29 cellular contexts compared by ENCODE assay signal in genomic region chr11:68022531-68022930, GRCh38.
"Had no signal": no experiment of that assay in that cellular context is flagged by ENCODE, and none has a peak within 500 bp of the region (broad histone marks: within the 10 kb centered on the region; RNA-seq: fewer than 3 reads in every experiment).

No MANE protein-coding gene starts in this region.

- H3K4me1 ChIP-seq: pancreas, psoas muscle, transverse colon, upper lobe of right lung, uterus had no signal

- H3K4me3 ChIP-seq: pancreas, psoas muscle, skin epidermis, smooth muscle cell, spleen, suprapubic skin, testis, tibial artery, transverse colon, upper lobe of right lung, uterus had no signal

- H3K27ac ChIP-seq: pancreas, psoas muscle, skin epidermis, spleen, suprapubic skin, testis, tibial artery, transverse colon, upper lobe of right lung, uterus had no signal

- H3K4me3 Mint-ChIP-seq: naive B cell; naive thymus-derived CD8-positive, alpha-beta T cell; natural killer cell treated with Interleukin-12 subunit alpha and Interleukin-12 subunit beta and Interleukin-15 and Interleukin-18, amount 100 ng/mL, for 72 hours; nephron progenitor cell; stimulated activated memory B cell treated with anti-CD40 and anti-IgM and Interleukin-4, amounts not matched to agents 10 μg/mL and 1 μg/mL and 100 μg/mL, for 72 hours; stimulated activated naive CD8-positive, alpha-beta T cell treated with anti-CD3 and anti-CD28 coated beads, Interleukin-15, amount 100 ng/mL, for 72 hours; type B pancreatic cell had no signal

- H3K4me2 ChIP-seq: smooth muscle cell had no signal

- DNase-seq: naive B cell; naive thymus-derived CD8-positive, alpha-beta T cell; nephron progenitor cell; nucleus accumbens; psoas muscle; right cardiac atrium; spleen; stimulated activated CD4-positive, alpha-beta T cell treated with anti-CD3 and anti-CD28 coated beads, Interleukin-12 subunit alpha, Interleukin-12 subunit beta, amount 100 ng/mL, for 4 hours; stimulated activated CD4-positive, alpha-beta T cell treated with anti-CD3 and anti-CD28 coated beads, Interleukin-1b, Interleukin-23, amount 100 ng/mL, for 48 hours; stimulated activated CD4-positive, alpha-beta T cell treated with anti-CD3 and anti-CD28 coated beads, Interleukin-4, amount 100 ng/mL, for 1 hour; stimulated activated CD4-positive, alpha-beta T cell treated with anti-CD3 and anti-CD28 coated beads, Interleukin-4, amount 100 ng/mL, for 4 hours; stimulated activated CD8-positive, alpha-beta memory T cell treated with anti-CD3 and anti-CD28 coated beads, Interleukin-4, amount 100 ng/mL, for 48 hours; stimulated activated naive CD4-positive, alpha-beta T cell; stimulated activated naive CD8-positive, alpha-beta T cell treated with anti-CD3 and anti-CD28 coated beads, Interleukin-15, amount 100 ng/mL, for 72 hours; stimulated activated naive CD8-positive, alpha-beta T cell treated with anti-CD3 and anti-CD28 coated beads, Interleukin-15, Interleukin-2, amounts not matched to agents 100 U/mL and 50 U/mL, for 24 hours; substantia nigra; testis; tibial artery; transverse colon; upper lobe of right lung; uterus had no signal

- H3K27me3 ChIP-seq: pancreas, spleen, suprapubic skin, testis, tibial artery, transverse colon, upper lobe of right lung, uterus had no signal

- ATAC-seq: naive thymus-derived CD8-positive, alpha-beta T cell; natural killer cell treated with Interleukin-12 subunit alpha and Interleukin-12 subunit beta and Interleukin-15 and Interleukin-18, amount 100 ng/mL, for 72 hours; pancreas; psoas muscle; right cardiac atrium; sciatic nerve; stimulated activated memory B cell treated with anti-CD40 and anti-IgM and Interleukin-4, amounts not matched to agents 10 μg/mL and 1 μg/mL and 100 μg/mL, for 72 hours; stimulated activated naive CD8-positive, alpha-beta T cell treated with anti-CD3 and anti-CD28 coated beads, Interleukin-15, amount 100 ng/mL, for 72 hours; stimulated activated naive CD8-positive, alpha-beta T cell treated with anti-CD3 and anti-CD28 coated beads, Interleukin-15, Interleukin-2, amounts not matched to agents 100 U/mL and 50 U/mL, for 24 hours; upper lobe of right lung had no signal

- H3K36me3 Mint-ChIP-seq: natural killer cell treated with Interleukin-12 subunit alpha and Interleukin-12 subunit beta and Interleukin-15 and Interleukin-18, amount 100 ng/mL, for 72 hours had no signal

- H3K9me3 ChIP-seq: pancreas, psoas muscle, suprapubic skin, testis, tibial artery, transverse colon, upper lobe of right lung, uterus had no signal

- H3K27ac Mint-ChIP-seq: naive B cell; naive thymus-derived CD8-positive, alpha-beta T cell; natural killer cell treated with Interleukin-12 subunit alpha and Interleukin-12 subunit beta and Interleukin-15 and Interleukin-18, amount 100 ng/mL, for 72 hours; stimulated activated memory B cell treated with anti-CD40 and anti-IgM and Interleukin-4, amounts not matched to agents 10 μg/mL and 1 μg/mL and 100 μg/mL, for 72 hours; stimulated activated naive CD8-positive, alpha-beta T cell treated with anti-CD3 and anti-CD28 coated beads, Interleukin-15, amount 100 ng/mL, for 72 hours; type B pancreatic cell had no signal

- H3K36me3 ChIP-seq: pancreas, transverse colon, uterus had no signal

- H3K27me3 Mint-ChIP-seq: naive B cell; naive thymus-derived CD8-positive, alpha-beta T cell; natural killer cell treated with Interleukin-12 subunit alpha and Interleukin-12 subunit beta and Interleukin-15 and Interleukin-18, amount 100 ng/mL, for 72 hours; stimulated activated naive CD8-positive, alpha-beta T cell treated with anti-CD3 and anti-CD28 coated beads, Interleukin-15, amount 100 ng/mL, for 72 hours; type B pancreatic cell had no signal
